In genomic region chr18:8969639-8970378, GRCh38 we compare ENCODE assay signal across 30 cellular contexts.
A peak's percentile ranks its signal among the peaks of the same experiment; 100 is the strongest.
DNase-seq lines count a peak whose midpoint lies in the region; ATAC-seq, FAIRE-seq and TF ChIP-seq lines count a peak whose summit lies in the region.
"Had no signal": no experiment of that assay in that cellular context is flagged by ENCODE, and none has a peak within 500 bp of the region (broad histone marks: within the 10 kb centered on the region; RNA-seq: fewer than 3 reads in every experiment).

No MANE protein-coding gene starts in this region.

- no peaks in the 10 kb centered on the region for H3F3A ChIP-seq in GM23338 (replicated peaks; ENCODE audit: low read depth)

- H3K9me3 Mint-ChIP-seq in GM23338, result peaks cover 10% of the 10 kb centered on the region
- peaks cover 25% of the 10 kb centered on the region for H3K9me3 Mint-ChIP-seq in WTC11
- H3K9me3 Mint-ChIP-seq: activated T-cell treated with anti-CD3 and anti-CD28 coated beads, Interleukin-2, amount 50 U/mL, for 24 hours had no signal

- peaks cover 15% of the 10 kb centered on the region; the same call in 1 of the 2 replicates for H3K4me1 ChIP-seq in GM23338 (ENCODE audit: insufficient read depth)
- H3K4me1 ChIP-seq in keratinocyte (ENCODE audit: control insufficient read depth, extremely low read depth, insufficient read depth, low read length), result no peaks in the 10 kb centered on the region
- H3K4me1 ChIP-seq in Karpas-422 (ENCODE audit: low read length), result no peaks in the 10 kb centered on the region
- H3K4me1 ChIP-seq: ascending aorta, heart left ventricle, psoas muscle, suprapubic skin had no signal

- no peaks in the 10 kb centered on the region for H3K79me2 ChIP-seq in GM23338 (replicated peaks; ENCODE audit: insufficient read depth)
- H3K79me2 ChIP-seq in keratinocyte (ENCODE audit: control insufficient read depth, insufficient read depth, low read length), result no peaks in the 10 kb centered on the region
- H3K79me2 ChIP-seq in Karpas-422 (ENCODE audit: low read length), result no peaks in the 10 kb centered on the region

- peaks cover 3% of the 10 kb centered on the region for H3K27me3 Mint-ChIP-seq in GM23338 (ENCODE audit: insufficient read depth, low read depth, poor library complexity)
- no peaks in the 10 kb centered on the region for H3K27me3 Mint-ChIP-seq in WTC11 (ENCODE audit: low read depth)
- H3K27me3 Mint-ChIP-seq: activated naive CD8-positive, alpha-beta T cell treated with anti-CD3 and anti-CD28 coated beads for 36 hours; IgD-negative memory B cell; stimulated activated naive B cell treated with anti-CD40 and anti-IgM and Interleukin-4, amounts not matched to agents 10 μg/mL and 1 μg/mL and 100 μg/mL, for 72 hours had no signal

- ATAC-seq in GM23338, result no peak
- no peak for ATAC-seq in WTC11
- ATAC-seq: esophagus mucosa; heart left ventricle; left ventricle myocardium superior; psoas muscle; stimulated activated naive B cell treated with anti-CD40 and anti-IgM and Interleukin-4, amounts not matched to agents 10 μg/mL and 1 μg/mL and 100 μg/mL, for 72 hours had no signal

- H4K20me1 ChIP-seq in GM23338 (replicated peaks; ENCODE audit: insufficient read depth) (no peaks in the 10 kb centered on the region), keratinocyte (ENCODE audit: control insufficient read depth, extremely low read depth, insufficient read depth, low read length) (no peaks in the 10 kb centered on the region), Karpas-422 (ENCODE audit: insufficient read depth, low read depth, low read length) (no peaks in the 10 kb centered on the region)

- H3K9me3 ChIP-seq in keratinocyte (ENCODE audit: control insufficient read depth, low read depth, low read length), result no peaks in the 10 kb centered on the region
- H3K9me3 ChIP-seq in Karpas-422 (ENCODE audit: low read length), result no peaks in the 10 kb centered on the region
- H3K9me3 ChIP-seq: neutrophil, psoas muscle had no signal

- no peaks in the 10 kb centered on the region for H3K36me3 Mint-ChIP-seq in GM23338 (ENCODE audit: low read depth)
- H3K36me3 Mint-ChIP-seq in WTC11, result peaks cover 12% of the 10 kb centered on the region; the same call in 1 of the 2 replicates
- H3K36me3 Mint-ChIP-seq: activated naive CD8-positive, alpha-beta T cell treated with anti-CD3 and anti-CD28 coated beads for 36 hours; CD8-positive, alpha-beta memory T cell; stimulated activated naive B cell treated with anti-CD40 and anti-IgM and Interleukin-4, amounts not matched to agents 10 μg/mL and 1 μg/mL and 100 μg/mL, for 72 hours had no signal

- no peaks in the 10 kb centered on the region for H3K27me3 ChIP-seq in GM23338 (ENCODE audit: insufficient read depth)
- no peaks in the 10 kb centered on the region for H3K27me3 ChIP-seq in keratinocyte (ENCODE audit: control insufficient read depth, extremely low read depth, insufficient read depth, low read length)
- no peaks in the 10 kb centered on the region for H3K27me3 ChIP-seq in Karpas-422 (ENCODE audit: low read length)
- H3K27me3 ChIP-seq: ascending aorta, neutrophil, suprapubic skin had no signal

- peak; percentile 32 for FAIRE-seq in keratinocyte (lab: Jason Lieb, UNC)
- FAIRE-seq: kidney had no signal

- H3K4me3 ChIP-seq in AG09309 (ENCODE audit: control insufficient read depth, low read depth, low read length) (no peak overlapping the region), GM23338 (no peak overlapping the region), keratinocyte (ENCODE audit: control insufficient read depth in 2 of 3, extremely low read depth in 1 of 3, insufficient read depth in 2 of 3, low read depth in 1 of 3, low read length in 3 of 3) (no peak overlapping the region), Karpas-422 (ENCODE audit: low read length) (no peak overlapping the region)
- H3K4me3 ChIP-seq: ascending aorta, heart left ventricle, psoas muscle, suprapubic skin had no signal

- H3K4me3 Mint-ChIP-seq in GM23338 (no peak overlapping the region), WTC11 (no peak overlapping the region)
- H3K4me3 Mint-ChIP-seq: activated naive CD8-positive, alpha-beta T cell treated with anti-CD3 and anti-CD28 coated beads for 36 hours; activated T-cell treated with anti-CD3 and anti-CD28 coated beads, Interleukin-2, amount 50 U/mL, for 24 hours; CD8-positive, alpha-beta memory T cell; central memory CD8-positive, alpha-beta T cell; stimulated activated naive B cell treated with anti-CD40 and anti-IgM and Interleukin-4, amounts not matched to agents 10 μg/mL and 1 μg/mL and 100 μg/mL, for 72 hours had no signal

- DNase-seq in AG09309 (ENCODE audit: low read depth) (peak; percentile 72), GM23338 (ENCODE audit: low spot score) (no peak), WTC11 (ENCODE audit: low spot score) (no peak), keratinocyte (ENCODE audit: low read depth, low spot score) (no peak), ecto neural progenitor cell (ENCODE audit: low spot score) (no peak), SIG-M5 (lab: John Stamatoyannopoulos, UW) (no peak), GM10248 (ENCODE audit: extremely low spot score) (no peak), Karpas-422 (no peak)
- DNase-seq: activated CD4-positive, CD25-positive, alpha-beta regulatory T cell; activated gamma-delta T cell; activated naive CD8-positive, alpha-beta T cell treated with anti-CD3 and anti-CD28 coated beads for 36 hours; activated T-cell treated with anti-CD3 and anti-CD28 coated beads, Interleukin-2, amount 50 U/mL, for 24 hours; CD8-positive, alpha-beta memory T cell; dermis blood vessel endothelial cell; foreskin melanocyte; heart left ventricle; kidney; left ventricle myocardium superior; NCI-H1105 treated with DMSO at 0.1 percent for 48 hours; NCI-H2029; NCI-H510A treated with DMSO at 0.1 percent for 48 hours; psoas muscle; RPMI8226; stimulated activated naive B cell treated with anti-CD40 and anti-IgM and Interleukin-4, amounts not matched to agents 10 μg/mL and 1 μg/mL and 100 μg/mL, for 72 hours had no signal

- no peak overlapping the region for H3K9ac ChIP-seq in keratinocyte (ENCODE audit: control insufficient read depth, extremely low read depth, insufficient read depth, low read length)
- no peak overlapping the region for H3K9ac ChIP-seq in Karpas-422 (ENCODE audit: low read length)

- H3K9me2 ChIP-seq in GM23338 (ENCODE audit: insufficient read depth), result no peaks in the 10 kb centered on the region
- H3K9me2 ChIP-seq in Karpas-422 (replicated peaks; ENCODE audit: insufficient read depth, low read length), result no peaks in the 10 kb centered on the region

- H2AFZ ChIP-seq in GM23338 (peak overlapping the region; percentile 98), keratinocyte (ENCODE audit: control insufficient read depth, low read length) (no peak overlapping the region), Karpas-422 (ENCODE audit: low read length) (no peak overlapping the region)

- H3K4me1 Mint-ChIP-seq in GM23338 (peaks cover 8% of the 10 kb centered on the region), WTC11 (peaks cover 18% of the 10 kb centered on the region)
- H3K4me1 Mint-ChIP-seq: activated naive CD8-positive, alpha-beta T cell treated with anti-CD3 and anti-CD28 coated beads for 36 hours; CD8-positive, alpha-beta memory T cell; central memory CD8-positive, alpha-beta T cell had no signal

- no peak overlapping the region for H3K27ac Mint-ChIP-seq in GM23338
- no peak overlapping the region for H3K27ac Mint-ChIP-seq in WTC11
- H3K27ac Mint-ChIP-seq: activated naive CD8-positive, alpha-beta T cell treated with anti-CD3 and anti-CD28 coated beads for 36 hours; activated T-cell treated with anti-CD3 and anti-CD28 coated beads, Interleukin-2, amount 50 U/mL, for 24 hours; CD8-positive, alpha-beta memory T cell; IgD-negative memory B cell; stimulated activated naive B cell treated with anti-CD40 and anti-IgM and Interleukin-4, amounts not matched to agents 10 μg/mL and 1 μg/mL and 100 μg/mL, for 72 hours had no signal

- H3K9me1 ChIP-seq in keratinocyte (ENCODE audit: control insufficient read depth, extremely low read depth, insufficient read depth, low read length), result no peaks in the 10 kb centered on the region

- CTCF ChIA-PET in WTC11 (lab: Charles Lee) (interaction anchor here (1.3 kb wide), 1 partner anchor 18 kb away, joined by 3 read pairs; no protein-coding TSS in a partner anchor), GM10248 (lab: Yijun Ruan, JAX) (interaction anchor here (1.1 to 2.8 kb wide), 2 partner anchors 9 to 18 kb away, joined by 4 to 9 read pairs; no protein-coding TSS in a partner anchor)

- POLR2A ChIA-PET in WTC11 (lab: Charles Lee), result no interaction called here
- POLR2A ChIA-PET in GM10248 (lab: Yijun Ruan, JAX), result no interaction called here

- H3K27ac ChIP-seq in GM23338 (ENCODE audit: low read depth), result no peak overlapping the region
- H3K27ac ChIP-seq in keratinocyte (ENCODE audit: control insufficient read depth, insufficient read depth, low read length), result no peak overlapping the region
- H3K27ac ChIP-seq in Karpas-422 (ENCODE audit: low read length), result no peak overlapping the region
- H3K27ac ChIP-seq: ascending aorta, neutrophil, psoas muscle, suprapubic skin had no signal

- H3K4me2 ChIP-seq in GM23338 (no peak overlapping the region), keratinocyte (ENCODE audit: control insufficient read depth, extremely low read depth, insufficient read depth, low read depth, low read length) (no peak overlapping the region), Karpas-422 (ENCODE audit: low read depth, low read length, poor library complexity, severe bottlenecking) (no peak overlapping the region)

- TF ChIP-seq CTCF in AG09309 (IDR thresholded peaks at IDR 0.05; ENCODE audit: control insufficient read depth, insufficient read depth, low read depth, low read length, missing control alignments) (no peak), GM23338 (conservative IDR thresholded peaks at IDR 0.05; ENCODE audit: low read depth in 2 of 2) (no peak), WTC11 (IDR thresholded peaks at IDR 0.05) (no peak), keratinocyte (optimal IDR thresholded peaks at IDR 0.05 in 1 of 3, IDR thresholded peaks at IDR 0.05 in 1 of 3, conservative IDR thresholded peaks at IDR 0.05 in 1 of 3; ENCODE audit: extremely low read depth in 1 of 3, insufficient read depth in 2 of 3, low read length in 3 of 3) (no peak), GM10248 (IDR thresholded peaks at IDR 0.05; ENCODE audit: control extremely low read depth, extremely low read depth, low read depth, missing control alignments) (no peak)

- dilution Hi-C loops in keratinocyte (cut with MboI; ENCODE audit: extremely low pct_ligation_motif_present, low sequenced_read_pairs), result no loop called here

- H3K36me3 ChIP-seq in GM23338 (ENCODE audit: insufficient read depth), result no peaks in the 10 kb centered on the region
- no peaks in the 10 kb centered on the region for H3K36me3 ChIP-seq in keratinocyte (ENCODE audit: control insufficient read depth in 2 of 2, extremely low read depth in 1 of 2, insufficient read depth in 2 of 2, low read length in 2 of 2)
- H3K36me3 ChIP-seq in Karpas-422 (ENCODE audit: insufficient read depth, low read length), result no peaks in the 10 kb centered on the region
- H3K36me3 ChIP-seq: ascending aorta, heart left ventricle, neutrophil, suprapubic skin had no signal

TF ChIP-seq in WTC11, 78 proteins besides CTCF, POLR2A, EP300 and RAD21 (continues in another document):
- TF ChIP-seq FOXK1 (CRISPR knock-in tag; IDR thresholded peaks at IDR 0.05) (no peak), ZNF121 (CRISPR knock-in tag; IDR thresholded peaks at IDR 0.05) (peak; percentile 94)
